29 cellular contexts compared by ENCODE assay signal in genomic region chr1:231165371-231165770, GRCh38. TPM values are rescaled to one million over a fixed set of nuclear protein-coding genes. Genes with fewer than 3 reads are reported as not detected.
DNase-seq lines count a peak whose midpoint lies in the region; TF ChIP-seq lines count a peak whose summit lies in the region.
"Had no signal": no experiment of that assay in that cellular context is flagged by ENCODE, and none has a peak within 500 bp of the region (broad histone marks: within the 10 kb centered on the region; RNA-seq: fewer than 3 reads in every experiment).

No MANE protein-coding gene starts in this region.

- no peaks in the 10 kb centered on the region for H3K36me3 ChIP-seq in parathyroid adenoma (ENCODE audit: control insufficient read depth, insufficient read depth, low read length)
- no peaks in the 10 kb centered on the region for H3K36me3 ChIP-seq in thyroid gland
- no peaks in the 10 kb centered on the region for H3K36me3 ChIP-seq in neuronal stem cell (replicated peaks in 1 of 2; ENCODE audit: control insufficient read depth in 2 of 2, insufficient read depth in 2 of 2, low read length in 2 of 2)
- H3K36me3 ChIP-seq: neutrophil, tibial nerve, WERI-Rb-1 had no signal

- WGBS in thyroid gland, 2 donors, result 90 to 96% methylated on average over 1 of the region's 1 CpG
- no CpG with 5 or more reads among the region's 1 CpG for WGBS in neuronal stem cell (ENCODE audit: extremely low coverage in 2 of 2, insufficient read length in 2 of 2, insufficient replicate concordance in 1 of 2), 2 donors

- TF ChIP-seq CTCF in fibroblast of mammary gland (conservative IDR thresholded peaks at IDR 0.05; ENCODE audit: control insufficient read depth, insufficient read depth, low read depth, low read length), result no peak
- TF ChIP-seq CTCF in parathyroid adenoma (IDR thresholded peaks at IDR 0.05), result no peak
- no peak for TF ChIP-seq CTCF in thyroid gland (IDR thresholded peaks at IDR 0.05)

- H2BK120ac ChIP-seq in neuronal stem cell (ENCODE audit: low read depth, low read length), result no peak overlapping the region

- H3K18ac ChIP-seq in neuronal stem cell (ENCODE audit: low read length), result no peak overlapping the region

- peaks cover 8% of the 10 kb centered on the region for H3K4me1 ChIP-seq in parathyroid adenoma
- H3K4me1 ChIP-seq in thyroid gland, result peaks cover 13 to 28% of the 10 kb centered on the region in 2 donors
- peaks cover 4 to 13% of the 10 kb centered on the region in 2 donors for H3K4me1 ChIP-seq in neuronal stem cell (ENCODE audit: control insufficient read depth in 2 of 2, insufficient read depth in 1 of 2, low read depth in 1 of 2, low read length in 2 of 2)

- peaks cover 6% of the 10 kb centered on the region for H3K79me1 ChIP-seq in neuronal stem cell (ENCODE audit: low read depth, low read length)

- H3K9me3 ChIP-seq in parathyroid adenoma (ENCODE audit: control insufficient read depth, low read length), result no peaks in the 10 kb centered on the region
- H3K9me3 ChIP-seq in thyroid gland, result no peaks in the 10 kb centered on the region
- peaks cover 0 to 5% of the 10 kb centered on the region in 2 donors for H3K9me3 ChIP-seq in neuronal stem cell (replicated peaks in 1 of 2; ENCODE audit: control insufficient read depth in 2 of 2, insufficient read depth in 1 of 2, low read depth in 1 of 2, low read length in 2 of 2)
- H3K9me3 ChIP-seq: neutrophil, tibial nerve had no signal

- peak; percentile 78 for DNase-seq in HCEC 1CT
- DNase-seq in amniotic epithelial cell (ENCODE audit: low read depth), result peak; percentile 52
- DNase-seq in fibroblast of mammary gland (ENCODE audit: low read depth), result peak; percentile 11
- no peak for DNase-seq in thyroid gland
- DNase-seq in HuH-7 (ENCODE audit: low spot score), result no peak
- no peak for DNase-seq in neuronal stem cell (ENCODE audit: low spot score)
- DNase-seq: activated CD4-positive, alpha-beta T cell treated with anti-CD3 and anti-CD28 coated beads, Interleukin-2, amount 50 U/mL, for 4 hours; activated CD8-positive, alpha-beta memory T cell treated with anti-CD3 and anti-CD28 coated beads, Interleukin-2, amount 50 U/mL, for 48 hours; activated naive CD8-positive, alpha-beta T cell treated with anti-CD3 and anti-CD28 coated beads for 36 hours; CD4-positive, alpha-beta memory T cell; HFFc6; islet precursor cell; NCI-H1092 treated with DMSO at 0.1 percent for 48 hours; NCI-H2081; NK-92 treated with Interleukin-12 subunit alpha and Interleukin-12 subunit beta, amount 100 ng/mL, for 24 hours; retina; stimulated activated CD4-positive, alpha-beta T cell treated with anti-CD3 and anti-CD28 coated beads, Interleukin-12 subunit alpha, Interleukin-12 subunit beta, amount 100 ng/mL, for 4 hours; stimulated activated CD4-positive, alpha-beta T cell treated with anti-CD3 and anti-CD28 coated beads, Interleukin-4, amount 100 ng/mL, for 4 hours; WERI-Rb-1 had no signal

- H3K4me3 ChIP-seq in fibroblast of mammary gland (ENCODE audit: control insufficient read depth, low read depth, low read length) (no peak overlapping the region), parathyroid adenoma (ENCODE audit: low read depth, low read length) (no peak overlapping the region), thyroid gland (replicated peaks in 1 of 3) (no peak overlapping the region), neuronal stem cell (ENCODE audit: low read length in 2 of 2) (no peak overlapping the region)
- H3K4me3 ChIP-seq: coronary artery, GM12878, hepatocyte, lung, SK-N-MC, tibial nerve had no signal

- H3K23ac ChIP-seq in neuronal stem cell (ENCODE audit: low read depth, low read length, poor library complexity), result no peak overlapping the region

- H3K4me2 ChIP-seq in parathyroid adenoma (ENCODE audit: low read length), result no peak overlapping the region
- no peak overlapping the region for H3K4me2 ChIP-seq in neuronal stem cell (ENCODE audit: insufficient read depth, low read length, poor library complexity, severe bottlenecking)
- H3K4me2 ChIP-seq: hepatocyte had no signal

- H3K79me2 ChIP-seq in parathyroid adenoma, result no peaks in the 10 kb centered on the region
- H3K79me2 ChIP-seq: hepatocyte had no signal

- no peak overlapping the region for H4K91ac ChIP-seq in neuronal stem cell (ENCODE audit: low read depth, low read length, poor library complexity)

- H2BK5ac ChIP-seq in neuronal stem cell (ENCODE audit: low read length), result no peak overlapping the region

- no peak overlapping the region for H3K14ac ChIP-seq in neuronal stem cell (ENCODE audit: low read length)

- H2AFZ ChIP-seq in parathyroid adenoma, result no peak overlapping the region
- no peak overlapping the region for H2AFZ ChIP-seq in neuronal stem cell (ENCODE audit: low read length)
- H2AFZ ChIP-seq: hepatocyte had no signal

- H3K27ac ChIP-seq in parathyroid adenoma, result peak overlapping the region; percentile 61
- H3K27ac ChIP-seq in thyroid gland, result no peak overlapping the region
- no peak overlapping the region for H3K27ac ChIP-seq in neuronal stem cell (replicated peaks; ENCODE audit: low read length)
- H3K27ac ChIP-seq: coronary artery, hepatocyte, neutrophil, SK-N-MC, tibial nerve, WERI-Rb-1 had no signal

- intact Hi-C loops in thyroid gland (cut with DNase I), result no loop called here

- no peak overlapping the region for H4K8ac ChIP-seq in neuronal stem cell (ENCODE audit: low read depth, low read length)

- no peaks in the 10 kb centered on the region for H3K27me3 ChIP-seq in parathyroid adenoma (ENCODE audit: control insufficient read depth, insufficient read depth, low read length)
- peaks cover 16% of the 10 kb centered on the region for H3K27me3 ChIP-seq in thyroid gland
- peaks cover 24 to 59% (median 46%) of the 10 kb centered on the region in 3 experiments for H3K27me3 ChIP-seq in neuronal stem cell (ENCODE audit: control insufficient read depth in 3 of 3, insufficient read depth in 3 of 3, low read depth in 1 of 3, low read length in 3 of 3)

- H2BK15ac ChIP-seq in neuronal stem cell (ENCODE audit: low read length), result no peak overlapping the region

- no peak overlapping the region for H3K4ac ChIP-seq in neuronal stem cell (ENCODE audit: low read length)

- no peak overlapping the region for H2AK5ac ChIP-seq in neuronal stem cell (ENCODE audit: low read depth, low read length)

- H2BK12ac ChIP-seq in neuronal stem cell (ENCODE audit: low read length), result no peak overlapping the region

- no peak overlapping the region for H3K9ac ChIP-seq in parathyroid adenoma
- no peak overlapping the region for H3K9ac ChIP-seq in neuronal stem cell (ENCODE audit: low read depth, low read length, poor library complexity)

- no peak for TF ChIP-seq POLR2A in thyroid gland (IDR thresholded peaks at IDR 0.05)

RNA-seq across cellular contexts. Expression of gene TRIM67, which starts 3.5 kb away (rescaled TPM):
- total RNA-seq in thyroid gland, result not detected
- polyA plus RNA-seq in neuronal stem cell (2013, experiment 1 of 2), result not detected
- not detected for polyA plus RNA-seq in neuronal stem cell (2013, experiment 2 of 2)
- total RNA-seq: activated naive CD8-positive, alpha-beta T cell treated with anti-CD3 and anti-CD28 coated beads for 36 hours; CD4-positive, alpha-beta memory T cell; GM12878; HFFc6; RPMI7951; T-helper 2 cell treated with Interferon-gamma antibody and Interleukin-4, amounts not matched to agents 100 ng/mL and 5 ng/mL, for 36 hours had no signal
- polyA plus RNA-seq: CD4-positive, alpha-beta memory T cell; hepatocyte had no signal

Comparison
In these comparisons a context has a peak if more than half of its experiments do, and no peak if none do; other contexts are left out.
1. DNase-seq: peak in HCEC 1CT (single experiment), amniotic epithelial cell (single experiment) and fibroblast of mammary gland (single experiment); none in thyroid gland (0 of 2), HuH-7 (single experiment) and neuronal stem cell (single experiment).